In the genomic region with DNA sequence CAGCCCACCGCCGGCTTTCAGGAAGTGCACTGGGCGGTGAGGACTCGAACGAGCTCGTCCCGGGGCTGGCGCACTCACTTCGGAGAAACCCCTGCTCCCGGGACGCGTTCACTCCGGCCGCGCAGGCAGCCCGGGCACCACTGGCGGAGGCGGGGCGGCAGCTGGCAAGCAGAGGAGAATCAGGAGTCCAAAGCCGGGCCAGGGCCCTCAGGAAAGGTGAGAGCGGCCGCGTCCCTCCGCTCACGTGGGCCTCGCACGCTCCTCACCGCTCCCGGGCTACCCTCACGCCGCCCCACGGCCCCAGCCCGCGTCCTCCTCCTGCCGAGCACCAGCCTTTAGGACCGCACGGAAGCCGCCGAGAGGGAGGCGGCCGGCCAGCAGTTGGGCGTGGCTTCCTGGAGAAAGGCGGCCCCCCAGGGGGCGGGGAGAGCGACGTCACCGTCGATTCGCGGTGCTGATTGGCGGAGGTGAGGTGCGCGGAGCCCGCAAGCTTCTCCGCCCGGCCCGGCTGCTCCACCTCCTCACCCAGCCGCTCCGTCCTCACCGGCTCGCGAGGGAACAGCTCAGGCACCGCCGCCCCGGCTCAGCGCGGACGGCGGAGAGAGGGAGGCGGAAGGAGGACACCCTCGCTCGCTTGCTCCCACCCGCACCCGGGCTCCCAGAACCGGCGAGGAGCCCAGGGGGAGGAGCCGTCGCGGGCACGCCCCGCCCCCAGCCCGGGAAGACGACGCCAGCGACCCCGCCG, we compare ENCODE assay signal across 1 cellular context.
TF ChIP-seq lines count a peak whose summit lies in the region.

A gene (plus strand): TSS at position 516 of the 745 bp plus-strand sequence. CDS start 400 bp downstream, outside the sequence.

TF ChIP-seq in HepG2, 621 proteins besides CTCF, POLR2A, EP300 and RAD21 (continued from another document and continues in another):
- TF ChIP-seq, protein P1, sequence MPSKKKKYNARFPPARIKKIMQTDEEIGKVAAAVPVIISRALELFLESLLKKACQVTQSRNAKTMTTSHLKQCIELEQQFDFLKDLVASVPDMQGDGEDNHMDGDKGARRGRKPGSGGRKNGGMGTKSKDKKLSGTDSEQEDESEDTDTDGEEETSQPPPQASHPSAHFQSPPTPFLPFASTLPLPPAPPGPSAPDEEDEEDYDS (CRISPR knock-in tag; IDR thresholded peaks at IDR 0.05), result peak; percentile 94
- TF ChIP-seq ZNF484 (CRISPR knock-in tag; IDR thresholded peaks at IDR 0.05; ENCODE audit: borderline replicate concordance, low read depth) (no peak), SP2 (CRISPR knock-in tag; IDR thresholded peaks at IDR 0.05) (peak; percentile 66), ARNT2 (CRISPR knock-in tag; IDR thresholded peaks at IDR 0.05; ENCODE audit: low read depth) (peak; percentile 94), MLLT10 (CRISPR knock-in tag; IDR thresholded peaks at IDR 0.05) (no peak), MAZ (IDR thresholded peaks at IDR 0.05; ENCODE audit: borderline replicate concordance, low read depth, low read length) (peak; percentile 84), MAZ (CRISPR knock-in tag; IDR thresholded peaks at IDR 0.05; ENCODE audit: low read depth) (peak; percentile 93), RFX5 (IDR thresholded peaks at IDR 0.05; ENCODE audit: low read depth, low read length) (peak; percentile 88), ZNF17 (CRISPR knock-in tag; IDR thresholded peaks at IDR 0.05) (no peak), ARNT (IDR thresholded peaks at IDR 0.05) (no peak), GABPA (IDR thresholded peaks at IDR 0.05; ENCODE audit: low read depth, low read length) (no peak), GABPA (CRISPR knock-in tag; IDR thresholded peaks at IDR 0.05; ENCODE audit: low read depth) (peak; percentile 36), HNRNPH1 (optimal IDR thresholded peaks at IDR 0.05; ENCODE audit: low read depth, low read length) (no peak), ZNF737 (CRISPR knock-in tag; IDR thresholded peaks at IDR 0.05; ENCODE audit: borderline replicate concordance) (no peak), ZFP1 (CRISPR knock-in tag; IDR thresholded peaks at IDR 0.05) (peak; percentile 69; the same call in 1 of the 2 replicates), FOXM1 (CRISPR knock-in tag; IDR thresholded peaks at IDR 0.05) (no peak), RBAK (CRISPR knock-in tag; IDR thresholded peaks at IDR 0.05) (no peak), FOXC1 (CRISPR knock-in tag; IDR thresholded peaks at IDR 0.05; ENCODE audit: borderline replicate concordance) (peak; percentile 47; the same call in 1 of the 2 replicates), PHB2 (IDR thresholded peaks at IDR 0.05; ENCODE audit: partially characterized antibody) (no peak), ERF (CRISPR knock-in tag; IDR thresholded peaks at IDR 0.05) (peak; percentile 76), PRMT3 (CRISPR knock-in tag; IDR thresholded peaks at IDR 0.05; ENCODE audit: borderline replicate concordance, low read depth) (peak; percentile 73; the same call in 1 of the 2 replicates), ZNF713 (CRISPR knock-in tag; IDR thresholded peaks at IDR 0.05) (no peak), ZNF556 (CRISPR knock-in tag; IDR thresholded peaks at IDR 0.05; ENCODE audit: borderline replicate concordance) (peak; percentile 87; the same call in 1 of the 2 replicates), FLYWCH1 (CRISPR knock-in tag; IDR thresholded peaks at IDR 0.05) (peak; percentile 90; the same call in 1 of the 2 replicates), TBL1XR1 (IDR thresholded peaks at IDR 0.05; ENCODE audit: borderline replicate concordance, low read length, partially characterized antibody) (peak; percentile 32), MXD4 (CRISPR knock-in tag; IDR thresholded peaks at IDR 0.05) (peak; percentile 92), ZFP36L1 (CRISPR knock-in tag; IDR thresholded peaks at IDR 0.05) (peak; percentile 84), ZFAT (CRISPR knock-in tag; conservative IDR thresholded peaks at IDR 0.05) (no peak), ZNF768 (CRISPR knock-in tag; IDR thresholded peaks at IDR 0.05) (peak; percentile 70), NRL (CRISPR knock-in tag; IDR thresholded peaks at IDR 0.05; ENCODE audit: borderline replicate concordance) (peak; percentile 94; the same call in 1 of the 2 replicates), YEATS4 (CRISPR knock-in tag; IDR thresholded peaks at IDR 0.05; ENCODE audit: borderline replicate concordance) (peak; percentile 90), GLI4 (CRISPR knock-in tag; IDR thresholded peaks at IDR 0.05; ENCODE audit: borderline replicate concordance) (no peak), ZNF383 (CRISPR knock-in tag; IDR thresholded peaks at IDR 0.05; ENCODE audit: borderline replicate concordance) (no peak), ZNF547 (CRISPR knock-in tag; IDR thresholded peaks at IDR 0.05) (peak; percentile 97)
- TF ChIP-seq, protein P2, sequence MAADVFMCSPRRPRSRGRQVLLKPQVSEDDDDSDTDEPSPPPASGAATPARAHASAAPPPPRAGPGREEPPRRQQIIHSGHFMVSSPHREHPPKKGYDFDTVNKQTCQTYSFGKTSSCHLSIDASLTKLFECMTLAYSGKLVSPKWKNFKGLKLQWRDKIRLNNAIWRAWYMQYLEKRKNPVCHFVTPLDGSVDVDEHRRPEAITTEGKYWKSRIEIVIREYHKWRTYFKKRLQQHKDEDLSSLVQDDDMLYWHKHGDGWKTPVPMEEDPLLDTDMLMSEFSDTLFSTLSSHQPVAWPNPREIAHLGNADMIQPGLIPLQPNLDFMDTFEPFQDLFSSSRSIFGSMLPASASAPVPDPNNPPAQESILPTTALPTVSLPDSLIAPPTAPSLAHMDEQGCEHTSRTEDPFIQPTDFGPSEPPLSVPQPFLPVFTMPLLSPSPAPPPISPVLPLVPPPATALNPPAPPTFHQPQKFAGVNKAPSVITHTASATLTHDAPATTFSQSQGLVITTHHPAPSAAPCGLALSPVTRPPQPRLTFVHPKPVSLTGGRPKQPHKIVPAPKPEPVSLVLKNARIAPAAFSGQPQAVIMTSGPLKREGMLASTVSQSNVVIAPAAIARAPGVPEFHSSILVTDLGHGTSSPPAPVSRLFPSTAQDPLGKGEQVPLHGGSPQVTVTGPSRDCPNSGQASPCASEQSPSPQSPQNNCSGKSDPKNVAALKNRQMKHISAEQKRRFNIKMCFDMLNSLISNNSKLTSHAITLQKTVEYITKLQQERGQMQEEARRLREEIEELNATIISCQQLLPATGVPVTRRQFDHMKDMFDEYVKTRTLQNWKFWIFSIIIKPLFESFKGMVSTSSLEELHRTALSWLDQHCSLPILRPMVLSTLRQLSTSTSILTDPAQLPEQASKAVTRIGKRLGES (CRISPR knock-in tag; IDR thresholded peaks at IDR 0.05; ENCODE audit: borderline replicate concordance), result 0 out of 2 replicates have a peak, but pooled peaks have one; percentile 63
- TF ChIP-seq, protein P3, sequence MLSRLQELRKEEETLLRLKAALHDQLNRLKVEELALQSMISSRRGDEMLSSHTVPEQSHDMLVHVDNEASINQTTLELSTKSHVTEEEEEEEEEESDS (CRISPR knock-in tag; IDR thresholded peaks at IDR 0.05; ENCODE audit: borderline replicate concordance), result 0 out of 2 replicates have a peak, but pooled peaks have one; percentile 67
- TF ChIP-seq, protein P4, sequence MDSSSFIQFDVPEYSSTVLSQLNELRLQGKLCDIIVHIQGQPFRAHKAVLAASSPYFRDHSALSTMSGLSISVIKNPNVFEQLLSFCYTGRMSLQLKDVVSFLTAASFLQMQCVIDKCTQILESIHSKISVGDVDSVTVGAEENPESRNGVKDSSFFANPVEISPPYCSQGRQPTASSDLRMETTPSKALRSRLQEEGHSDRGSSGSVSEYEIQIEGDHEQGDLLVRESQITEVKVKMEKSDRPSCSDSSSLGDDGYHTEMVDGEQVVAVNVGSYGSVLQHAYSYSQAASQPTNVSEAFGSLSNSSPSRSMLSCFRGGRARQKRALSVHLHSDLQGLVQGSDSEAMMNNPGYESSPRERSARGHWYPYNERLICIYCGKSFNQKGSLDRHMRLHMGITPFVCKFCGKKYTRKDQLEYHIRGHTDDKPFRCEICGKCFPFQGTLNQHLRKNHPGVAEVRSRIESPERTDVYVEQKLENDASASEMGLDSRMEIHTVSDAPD (CRISPR knock-in tag; IDR thresholded peaks at IDR 0.05), result peak; percentile 73; the same call in 1 of the 2 replicates
- TF ChIP-seq, protein P5, sequence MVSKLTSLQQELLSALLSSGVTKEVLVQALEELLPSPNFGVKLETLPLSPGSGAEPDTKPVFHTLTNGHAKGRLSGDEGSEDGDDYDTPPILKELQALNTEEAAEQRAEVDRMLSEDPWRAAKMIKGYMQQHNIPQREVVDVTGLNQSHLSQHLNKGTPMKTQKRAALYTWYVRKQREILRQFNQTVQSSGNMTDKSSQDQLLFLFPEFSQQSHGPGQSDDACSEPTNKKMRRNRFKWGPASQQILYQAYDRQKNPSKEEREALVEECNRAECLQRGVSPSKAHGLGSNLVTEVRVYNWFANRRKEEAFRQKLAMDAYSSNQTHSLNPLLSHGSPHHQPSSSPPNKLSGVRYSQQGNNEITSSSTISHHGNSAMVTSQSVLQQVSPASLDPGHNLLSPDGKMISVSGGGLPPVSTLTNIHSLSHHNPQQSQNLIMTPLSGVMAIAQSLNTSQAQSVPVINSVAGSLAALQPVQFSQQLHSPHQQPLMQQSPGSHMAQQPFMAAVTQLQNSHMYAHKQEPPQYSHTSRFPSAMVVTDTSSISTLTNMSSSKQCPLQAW (CRISPR knock-in tag; IDR thresholded peaks at IDR 0.05), result 0 out of 2 replicates have a peak, but pooled peaks have one; percentile 62
- TF ChIP-seq, protein P6, sequence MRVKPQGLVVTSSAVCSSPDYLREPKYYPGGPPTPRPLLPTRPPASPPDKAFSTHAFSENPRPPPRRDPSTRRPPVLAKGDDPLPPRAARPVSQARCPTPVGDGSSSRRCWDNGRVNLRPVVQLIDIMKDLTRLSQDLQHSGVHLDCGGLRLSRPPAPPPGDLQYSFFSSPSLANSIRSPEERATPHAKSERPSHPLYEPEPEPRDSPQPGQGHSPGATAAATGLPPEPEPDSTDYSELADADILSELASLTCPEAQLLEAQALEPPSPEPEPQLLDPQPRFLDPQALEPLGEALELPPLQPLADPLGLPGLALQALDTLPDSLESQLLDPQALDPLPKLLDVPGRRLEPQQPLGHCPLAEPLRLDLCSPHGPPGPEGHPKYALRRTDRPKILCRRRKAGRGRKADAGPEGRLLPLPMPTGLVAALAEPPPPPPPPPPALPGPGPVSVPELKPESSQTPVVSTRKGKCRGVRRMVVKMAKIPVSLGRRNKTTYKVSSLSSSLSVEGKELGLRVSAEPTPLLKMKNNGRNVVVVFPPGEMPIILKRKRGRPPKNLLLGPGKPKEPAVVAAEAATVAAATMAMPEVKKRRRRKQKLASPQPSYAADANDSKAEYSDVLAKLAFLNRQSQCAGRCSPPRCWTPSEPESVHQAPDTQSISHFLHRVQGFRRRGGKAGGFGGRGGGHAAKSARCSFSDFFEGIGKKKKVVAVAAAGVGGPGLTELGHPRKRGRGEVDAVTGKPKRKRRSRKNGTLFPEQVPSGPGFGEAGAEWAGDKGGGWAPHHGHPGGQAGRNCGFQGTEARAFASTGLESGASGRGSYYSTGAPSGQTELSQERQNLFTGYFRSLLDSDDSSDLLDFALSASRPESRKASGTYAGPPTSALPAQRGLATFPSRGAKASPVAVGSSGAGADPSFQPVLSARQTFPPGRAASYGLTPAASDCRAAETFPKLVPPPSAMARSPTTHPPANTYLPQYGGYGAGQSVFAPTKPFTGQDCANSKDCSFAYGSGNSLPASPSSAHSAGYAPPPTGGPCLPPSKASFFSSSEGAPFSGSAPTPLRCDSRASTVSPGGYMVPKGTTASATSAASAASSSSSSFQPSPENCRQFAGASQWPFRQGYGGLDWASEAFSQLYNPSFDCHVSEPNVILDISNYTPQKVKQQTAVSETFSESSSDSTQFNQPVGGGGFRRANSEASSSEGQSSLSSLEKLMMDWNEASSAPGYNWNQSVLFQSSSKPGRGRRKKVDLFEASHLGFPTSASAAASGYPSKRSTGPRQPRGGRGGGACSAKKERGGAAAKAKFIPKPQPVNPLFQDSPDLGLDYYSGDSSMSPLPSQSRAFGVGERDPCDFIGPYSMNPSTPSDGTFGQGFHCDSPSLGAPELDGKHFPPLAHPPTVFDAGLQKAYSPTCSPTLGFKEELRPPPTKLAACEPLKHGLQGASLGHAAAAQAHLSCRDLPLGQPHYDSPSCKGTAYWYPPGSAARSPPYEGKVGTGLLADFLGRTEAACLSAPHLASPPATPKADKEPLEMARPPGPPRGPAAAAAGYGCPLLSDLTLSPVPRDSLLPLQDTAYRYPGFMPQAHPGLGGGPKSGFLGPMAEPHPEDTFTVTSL (CRISPR knock-in tag; IDR thresholded peaks at IDR 0.05; ENCODE audit: borderline replicate concordance), result no peak
- TF ChIP-seq, protein P7, sequence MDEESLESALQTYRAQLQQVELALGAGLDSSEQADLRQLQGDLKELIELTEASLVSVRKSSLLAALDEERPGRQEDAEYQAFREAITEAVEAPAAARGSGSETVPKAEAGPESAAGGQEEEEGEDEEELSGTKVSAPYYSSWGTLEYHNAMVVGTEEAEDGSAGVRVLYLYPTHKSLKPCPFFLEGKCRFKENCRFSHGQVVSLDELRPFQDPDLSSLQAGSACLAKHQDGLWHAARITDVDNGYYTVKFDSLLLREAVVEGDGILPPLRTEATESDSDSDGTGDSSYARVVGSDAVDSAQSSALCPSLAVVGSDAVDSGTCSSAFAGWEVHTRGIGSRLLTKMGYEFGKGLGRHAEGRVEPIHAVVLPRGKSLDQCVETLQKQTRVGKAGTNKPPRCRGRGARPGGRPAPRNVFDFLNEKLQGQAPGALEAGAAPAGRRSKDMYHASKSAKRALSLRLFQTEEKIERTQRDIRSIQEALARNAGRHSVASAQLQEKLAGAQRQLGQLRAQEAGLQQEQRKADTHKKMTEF (CRISPR knock-in tag; IDR thresholded peaks at IDR 0.05), result peak; percentile 97
- TF ChIP-seq, protein P8, sequence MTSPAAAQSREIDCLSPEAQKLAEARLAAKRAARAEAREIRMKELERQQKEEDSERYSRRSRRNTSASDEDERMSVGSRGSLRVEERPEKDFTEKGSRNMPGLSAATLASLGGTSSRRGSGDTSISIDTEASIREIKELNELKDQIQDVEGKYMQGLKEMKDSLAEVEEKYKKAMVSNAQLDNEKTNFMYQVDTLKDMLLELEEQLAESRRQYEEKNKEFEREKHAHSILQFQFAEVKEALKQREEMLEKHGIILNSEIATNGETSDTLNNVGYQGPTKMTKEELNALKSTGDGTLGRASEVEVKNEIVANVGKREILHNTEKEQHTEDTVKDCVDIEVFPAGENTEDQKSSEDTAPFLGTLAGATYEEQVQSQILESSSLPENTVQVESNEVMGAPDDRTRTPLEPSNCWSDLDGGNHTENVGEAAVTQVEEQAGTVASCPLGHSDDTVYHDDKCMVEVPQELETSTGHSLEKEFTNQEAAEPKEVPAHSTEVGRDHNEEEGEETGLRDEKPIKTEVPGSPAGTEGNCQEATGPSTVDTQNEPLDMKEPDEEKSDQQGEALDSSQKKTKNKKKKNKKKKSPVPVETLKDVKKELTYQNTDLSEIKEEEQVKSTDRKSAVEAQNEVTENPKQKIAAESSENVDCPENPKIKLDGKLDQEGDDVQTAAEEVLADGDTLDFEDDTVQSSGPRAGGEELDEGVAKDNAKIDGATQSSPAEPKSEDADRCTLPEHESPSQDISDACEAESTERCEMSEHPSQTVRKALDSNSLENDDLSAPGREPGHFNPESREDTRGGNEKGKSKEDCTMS (CRISPR knock-in tag; conservative IDR thresholded peaks at IDR 0.05), result no peak; the same call in 1 of the 2 replicates
